Comparison of ENCODE assay signal across 1 cellular context in genomic region chr20:32535316-32535952, GRCh38.
TF ChIP-seq lines count a peak whose summit lies in the region.

No MANE protein-coding gene starts in this region.

TF ChIP-seq in HepG2, 621 proteins besides CTCF, POLR2A, EP300 and RAD21:
- TF ChIP-seq ZNF280B (CRISPR knock-in tag; IDR thresholded peaks at IDR 0.05; ENCODE audit: borderline replicate concordance): no peak
- TF ChIP-seq, protein P1, sequence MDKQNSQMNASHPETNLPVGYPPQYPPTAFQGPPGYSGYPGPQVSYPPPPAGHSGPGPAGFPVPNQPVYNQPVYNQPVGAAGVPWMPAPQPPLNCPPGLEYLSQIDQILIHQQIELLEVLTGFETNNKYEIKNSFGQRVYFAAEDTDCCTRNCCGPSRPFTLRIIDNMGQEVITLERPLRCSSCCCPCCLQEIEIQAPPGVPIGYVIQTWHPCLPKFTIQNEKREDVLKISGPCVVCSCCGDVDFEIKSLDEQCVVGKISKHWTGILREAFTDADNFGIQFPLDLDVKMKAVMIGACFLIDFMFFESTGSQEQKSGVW (CRISPR knock-in tag; IDR thresholded peaks at IDR 0.05; ENCODE audit: borderline replicate concordance): 0 out of 2 replicates have a peak, but pooled peaks have one; percentile 59
- TF ChIP-seq ZNF496 (CRISPR knock-in tag; IDR thresholded peaks at IDR 0.05; ENCODE audit: insufficient replicate concordance): no peak
- TF ChIP-seq ZNF567 (CRISPR knock-in tag; IDR thresholded peaks at IDR 0.05; ENCODE audit: borderline replicate concordance): no peak
- no peak for TF ChIP-seq FUBP1 (CRISPR knock-in tag; IDR thresholded peaks at IDR 0.05; ENCODE audit: borderline replicate concordance)
- TF ChIP-seq ZNF430 (CRISPR knock-in tag; IDR thresholded peaks at IDR 0.05): peak; percentile 57; the same call in 1 of the 2 replicates
- TF ChIP-seq CHCHD3 (CRISPR knock-in tag; IDR thresholded peaks at IDR 0.05): peak; percentile 31; the same call in 1 of the 2 replicates
- TF ChIP-seq ZNF598 (CRISPR knock-in tag; IDR thresholded peaks at IDR 0.05; ENCODE audit: borderline replicate concordance): peak; percentile 11; the same call in 1 of the 2 replicates
- no peak for TF ChIP-seq TP53 (CRISPR knock-in tag; conservative IDR thresholded peaks at IDR 0.05)
- 0 out of 2 replicates have a peak, but pooled peaks have one; percentile 29 for TF ChIP-seq ARNT2 (CRISPR knock-in tag; IDR thresholded peaks at IDR 0.05; ENCODE audit: low read depth)
- 0 out of 2 replicates have a peak, but pooled peaks have one; percentile 15 for TF ChIP-seq GLI4 (CRISPR knock-in tag; IDR thresholded peaks at IDR 0.05; ENCODE audit: borderline replicate concordance)
- peak; percentile 62; the same call in 1 of the 2 replicates for TF ChIP-seq THAP7 (CRISPR knock-in tag; IDR thresholded peaks at IDR 0.05)
- TF ChIP-seq ZZZ3 (CRISPR knock-in tag; IDR thresholded peaks at IDR 0.05; ENCODE audit: borderline replicate concordance): no peak
- TF ChIP-seq, protein P2, sequence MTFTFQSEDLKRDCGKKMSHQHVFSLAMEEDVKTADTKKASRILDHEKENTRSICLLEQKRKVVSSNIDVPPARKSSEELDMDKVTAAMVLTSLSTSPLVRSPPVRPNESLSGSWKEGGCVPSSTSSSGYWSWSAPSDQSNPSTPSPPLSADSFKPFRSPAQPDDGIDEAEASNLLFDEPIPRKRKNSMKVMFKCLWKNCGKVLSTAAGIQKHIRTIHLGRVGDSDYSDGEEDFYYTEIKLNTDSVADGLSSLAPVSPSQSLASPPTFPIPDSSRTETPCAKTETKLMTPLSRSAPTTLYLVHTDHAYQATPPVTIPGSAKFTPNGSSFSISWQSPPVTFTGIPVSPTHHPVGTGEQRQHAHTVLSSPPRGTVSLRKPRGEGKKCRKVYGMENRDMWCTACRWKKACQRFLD (CRISPR knock-in tag; IDR thresholded peaks at IDR 0.05; ENCODE audit: borderline replicate concordance): no peak
- peak; percentile 52 for TF ChIP-seq HDAC1 (CRISPR knock-in tag; IDR thresholded peaks at IDR 0.05)
- 0 out of 2 replicates have a peak, but pooled peaks have one; percentile 42 for TF ChIP-seq ZNF746 (CRISPR knock-in tag; IDR thresholded peaks at IDR 0.05)
- no peak for TF ChIP-seq ZNF225 (CRISPR knock-in tag; IDR thresholded peaks at IDR 0.05)
- TF ChIP-seq ATF7-NPFF (CRISPR knock-in tag; IDR thresholded peaks at IDR 0.05; ENCODE audit: low read depth): 0 out of 2 replicates have a peak, but pooled peaks have one; percentile 52
- TF ChIP-seq SRSF1 (optimal IDR thresholded peaks at IDR 0.05; ENCODE audit: low read depth, low read length): peak; percentile 35
- 0 out of 2 replicates have a peak, but pooled peaks have one; percentile 50 for TF ChIP-seq ZNF724P (CRISPR knock-in tag; IDR thresholded peaks at IDR 0.05; ENCODE audit: borderline replicate concordance)
- TF ChIP-seq POGK (CRISPR knock-in tag; conservative IDR thresholded peaks at IDR 0.05): 0 out of 2 replicates have a peak, but pooled peaks have one; percentile 43
- peak; percentile 62 for TF ChIP-seq ZNF263 (CRISPR knock-in tag; IDR thresholded peaks at IDR 0.05)
- TF ChIP-seq ZBTB33 (CRISPR knock-in tag; IDR thresholded peaks at IDR 0.05): peak; percentile 96
- no peak for TF ChIP-seq LCORL (IDR thresholded peaks at IDR 0.05)
- TF ChIP-seq LCORL (CRISPR knock-in tag; IDR thresholded peaks at IDR 0.05): no peak; the same call in 1 of the 2 replicates
- 0 out of 2 replicates have a peak, but pooled peaks have one; percentile 22 for TF ChIP-seq MTF2 (CRISPR knock-in tag; IDR thresholded peaks at IDR 0.05; ENCODE audit: borderline replicate concordance)
